26 cellular contexts compared by ENCODE assay signal in genomic region chr18:56488739-56489138, GRCh38.
"Had no signal": no experiment of that assay in that cellular context is flagged by ENCODE, and none has a peak within 500 bp of the region (broad histone marks: within the 10 kb centered on the region; RNA-seq: fewer than 3 reads in every experiment).

No MANE protein-coding gene starts in this region.

- H3K27ac ChIP-seq: colonic mucosa, SJSA1 had no signal

- FAIRE-seq: RCC 7860, TTC549 had no signal

- ATAC-seq: activated T-helper 17 cell treated with anti-CD3 and anti-CD28 coated beads, Interleukin-2, amount 50 U/mL, for 72 hours; PC-3; SK-N-SH treated with all-trans-retinoic acid at 6 μM for 48 hours; T-helper 17 cell had no signal

- H3K27me3 ChIP-seq: colonic mucosa, SJSA1 had no signal

- H3K9me3 ChIP-seq: colonic mucosa, SJSA1 had no signal

- DNase-seq: activated CD4-positive, alpha-beta memory T cell treated with anti-CD3 and anti-CD28 coated beads for 36 hours; activated CD4-positive, alpha-beta T cell treated with anti-CD3 and anti-CD28 coated beads, Interleukin-2, amount 10 ng/mL, durations not matched to agents 7 days and 5 days; activated CD4-positive, CD25-positive, alpha-beta regulatory T cell; activated gamma-delta T cell treated with Interleukin-2 at 50 U/mL for 16 hours; activated naive CD4-positive, alpha-beta T cell treated with anti-CD3 and anti-CD28 coated beads, Interleukin-2, amount 10 ng/mL, durations not matched to agents 7 days and 5 days; activated naive CD8-positive, alpha-beta T cell treated with anti-CD3 and anti-CD28 coated beads for 36 hours; activated T-cell treated with anti-CD3 and anti-CD28 coated beads for 4 hours; activated T-cell treated with anti-CD3 and anti-CD28 coated beads, Interleukin-2, amount 50 U/mL, for 48 hours; anterior cingulate cortex; colonic mucosa; Karpas-422; MM.1S; NCI-H1105; NCI-H1436; NCI-H1694 treated with DMSO at 0.1 percent for 48 hours; NCI-H2081; NCI-H524; PC-3; SHP77; T-helper 17 cell; T-helper 9 cell had no signal

- H3K36me3 ChIP-seq: colonic mucosa, SJSA1 had no signal

- H3K4me3 ChIP-seq: colonic mucosa, SJSA1 had no signal

- H3K4me1 ChIP-seq: colonic mucosa, SJSA1 had no signal
